1 cellular context compared by ENCODE assay signal in the genomic region with DNA sequence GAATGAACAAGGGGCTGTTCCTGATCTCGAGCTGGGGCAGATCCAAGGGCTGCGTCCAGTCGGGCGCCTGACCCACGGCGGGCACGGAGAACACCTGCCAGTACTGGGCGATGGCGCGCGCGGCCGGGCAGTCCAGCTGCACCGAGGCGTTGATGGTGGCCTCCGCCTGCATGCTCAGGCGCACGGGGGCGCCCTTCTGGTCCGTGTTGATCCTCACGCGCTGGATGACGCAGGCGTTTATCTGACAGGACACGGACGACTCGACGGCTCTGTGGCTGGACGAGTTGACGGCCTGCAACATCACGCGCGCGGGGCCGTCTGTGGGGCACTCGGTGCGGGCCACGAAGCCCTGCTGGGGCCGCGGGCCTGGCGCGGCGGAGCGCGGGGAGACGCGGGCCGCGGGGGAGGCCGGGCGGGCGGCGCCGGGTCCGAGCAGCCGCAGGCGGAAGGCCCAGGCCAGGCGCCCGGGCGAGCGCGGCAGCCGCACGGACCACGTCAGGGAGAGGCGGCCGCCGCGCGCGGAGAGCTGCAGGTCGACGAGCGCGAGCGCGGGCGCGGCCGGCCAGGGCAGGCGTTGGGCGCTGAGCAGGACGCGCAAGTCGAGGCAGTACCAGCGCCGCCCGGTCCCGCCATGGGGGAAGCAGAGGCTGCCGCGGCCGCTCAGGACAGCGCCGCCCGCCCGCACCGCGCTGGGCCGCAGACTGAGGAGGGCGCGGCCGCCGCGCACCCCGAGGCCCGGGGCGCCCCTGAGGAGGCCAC.
TF ChIP-seq lines count a peak whose summit lies in the region.

No MANE protein-coding gene starts in this region.

TF ChIP-seq in H1, 55 proteins besides CTCF, POLR2A, EP300 and RAD21:
- TF ChIP-seq ASH2L (IDR thresholded peaks at IDR 0.05; ENCODE audit: low read length) (peak; percentile 35), EZH2 (IDR thresholded peaks at IDR 0.05; ENCODE audit: low read depth, low read length, severe bottlenecking) (peak; percentile 25), JUND (IDR thresholded peaks at IDR 0.05; ENCODE audit: low read length) (0 out of 2 replicates have a peak, but pooled peaks have one; percentile 35), SIRT6 (IDR thresholded peaks at IDR 0.05; ENCODE audit: low read length) (no peak), HDAC2 (IDR thresholded peaks at IDR 0.05; ENCODE audit: borderline replicate concordance in 1 of 2, low read depth in 2 of 2, low read length in 2 of 2) (0 out of 4 replicates have a peak, but pooled peaks of 1 of the 2 experiments have one; percentile 10), SP1 (IDR thresholded peaks at IDR 0.05; ENCODE audit: low read depth, low read length) (no peak), KDM4A (IDR thresholded peaks at IDR 0.05; ENCODE audit: low read depth, low read length, severe bottlenecking) (peak; percentile 44), SIX5 (IDR thresholded peaks at IDR 0.05; ENCODE audit: low read depth, low read length) (no peak), RBBP5 (IDR thresholded peaks at IDR 0.05; ENCODE audit: borderline replicate concordance, low read depth, low read length) (peak; percentile 49; the same call in 1 of the 2 replicates), MAFK (IDR thresholded peaks at IDR 0.05; ENCODE audit: low read depth, low read length) (peak; percentile 37; the same call in 1 of the 2 replicates), GABPA (IDR thresholded peaks at IDR 0.05; ENCODE audit: borderline replicate concordance, insufficient read depth, low read length) (0 out of 2 replicates have a peak, but pooled peaks have one; percentile 49), TBP (IDR thresholded peaks at IDR 0.05; ENCODE audit: low read depth, low read length) (no peak), BACH1 (IDR thresholded peaks at IDR 0.05; ENCODE audit: low read length) (peak; percentile 54; the same call in 1 of the 2 replicates), SUZ12 (IDR thresholded peaks at IDR 0.05; ENCODE audit: low read length) (peak; percentile 59; the same call in 1 of the 2 replicates), SIN3A (conservative IDR thresholded peaks at IDR 0.05 in 1 of 2, IDR thresholded peaks at IDR 0.05 in 1 of 2; ENCODE audit: low read depth in 1 of 2, low read length in 2 of 2) (peak in 1 of 2 experiments; percentile 68; a peak in 1 of 4 replicates), NRF1 (IDR thresholded peaks at IDR 0.05; ENCODE audit: low read depth, low read length) (no peak), CREB1 (IDR thresholded peaks at IDR 0.05) (peak; percentile 90), YY1 (IDR thresholded peaks at IDR 0.05; ENCODE audit: low read depth, low read length) (peak; percentile 77; the same call in 1 of the 2 replicates)
- TF ChIP-seq, protein P1, sequence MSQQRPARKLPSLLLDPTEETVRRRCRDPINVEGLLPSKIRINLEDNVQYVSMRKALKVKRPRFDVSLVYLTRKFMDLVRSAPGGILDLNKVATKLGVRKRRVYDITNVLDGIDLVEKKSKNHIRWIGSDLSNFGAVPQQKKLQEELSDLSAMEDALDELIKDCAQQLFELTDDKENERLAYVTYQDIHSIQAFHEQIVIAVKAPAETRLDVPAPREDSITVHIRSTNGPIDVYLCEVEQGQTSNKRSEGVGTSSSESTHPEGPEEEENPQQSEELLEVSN (IDR thresholded peaks at IDR 0.05), result peak; percentile 93
- TF ChIP-seq, protein P2, sequence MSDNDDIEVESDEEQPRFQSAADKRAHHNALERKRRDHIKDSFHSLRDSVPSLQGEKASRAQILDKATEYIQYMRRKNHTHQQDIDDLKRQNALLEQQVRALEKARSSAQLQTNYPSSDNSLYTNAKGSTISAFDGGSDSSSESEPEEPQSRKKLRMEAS (IDR thresholded peaks at IDR 0.05), result peak; percentile 99
- TF ChIP-seq, protein P3, sequence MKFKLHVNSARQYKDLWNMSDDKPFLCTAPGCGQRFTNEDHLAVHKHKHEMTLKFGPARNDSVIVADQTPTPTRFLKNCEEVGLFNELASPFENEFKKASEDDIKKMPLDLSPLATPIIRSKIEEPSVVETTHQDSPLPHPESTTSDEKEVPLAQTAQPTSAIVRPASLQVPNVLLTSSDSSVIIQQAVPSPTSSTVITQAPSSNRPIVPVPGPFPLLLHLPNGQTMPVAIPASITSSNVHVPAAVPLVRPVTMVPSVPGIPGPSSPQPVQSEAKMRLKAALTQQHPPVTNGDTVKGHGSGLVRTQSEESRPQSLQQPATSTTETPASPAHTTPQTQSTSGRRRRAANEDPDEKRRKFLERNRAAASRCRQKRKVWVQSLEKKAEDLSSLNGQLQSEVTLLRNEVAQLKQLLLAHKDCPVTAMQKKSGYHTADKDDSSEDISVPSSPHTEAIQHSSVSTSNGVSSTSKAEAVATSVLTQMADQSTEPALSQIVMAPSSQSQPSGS (IDR thresholded peaks at IDR 0.05; ENCODE audit: low read length), result no peak
